Comparison of ENCODE assay signal across 9 cellular contexts in genomic region chr1:228149341-228150020, GRCh38. TPM values are rescaled to one million over a fixed set of nuclear protein-coding genes. Genes with fewer than 3 reads are reported as not detected.
A peak's percentile ranks its signal among the peaks of the same experiment; 100 is the strongest.
DNase-seq lines count a peak whose midpoint lies in the region; ATAC-seq and TF ChIP-seq lines count a peak whose summit lies in the region.
"Had no signal": no experiment of that assay in that cellular context is flagged by ENCODE, and none has a peak within 500 bp of the region (broad histone marks: within the 10 kb centered on the region; RNA-seq: fewer than 3 reads in every experiment).

Gene GJC2, plus strand, starts transcription at chr1:228149930. Its CDS starts 7,829 bp downstream, at chr1:228157759.

- DNase-seq in HFF-Myc (ENCODE audit: extremely low read depth, low read depth) (no peak), cardiac fibroblast (ENCODE audit: low read depth in 2 of 2) (peak; percentile 26 to 61), left colon (peak; percentile 19 to 39), NCI-H1048 (lab: John Stamatoyannopoulos, UW) (no peak), NCI-H2171 (lab: John Stamatoyannopoulos, UW) (no peak)
- no peak for DNase-seq in stimulated activated naive B cell treated with anti-CD40 and anti-IgM and Interleukin-4, amounts not matched to agents 10 μg/mL and 1 μg/mL and 100 μg/mL, for 72 hours
- DNase-seq: Karpas-422 had no signal

- H3K4me3 ChIP-seq in HFF-Myc (replicated peaks; ENCODE audit: low read depth, low read length) (0 out of 2 replicates have a peak within 1 kb of the TSS, but pooled peaks have one; percentile 13), cardiac fibroblast (replicated peaks in 1 of 2; ENCODE audit: low read depth in 2 of 2, low read length in 2 of 2) (no peak within 1 kb of the TSS)

- H3K36me3 Mint-ChIP-seq in stimulated activated naive B cell treated with anti-CD40 and anti-IgM and Interleukin-4, amounts not matched to agents 10 μg/mL and 1 μg/mL and 100 μg/mL, for 72 hours: peaks cover 3% of the 10 kb centered on the region in 2 donors

- no peaks in the 10 kb centered on the region for H3K27me3 Mint-ChIP-seq in stimulated activated naive B cell treated with anti-CD40 and anti-IgM and Interleukin-4, amounts not matched to agents 10 μg/mL and 1 μg/mL and 100 μg/mL, for 72 hours

- ATAC-seq in left colon (peak; percentile 41), HG02610 (IDR thresholded peaks at IDR 0.05; ENCODE audit: unreplicated experiment) (no peak), HG03135 (IDR thresholded peaks at IDR 0.05; ENCODE audit: unreplicated experiment) (no peak)
- no peak for ATAC-seq in stimulated activated naive B cell treated with anti-CD40 and anti-IgM and Interleukin-4, amounts not matched to agents 10 μg/mL and 1 μg/mL and 100 μg/mL, for 72 hours (replicated peaks)

- peaks cover 8 to 12% of the 10 kb centered on the region in 2 donors for H3K4me1 Mint-ChIP-seq in stimulated activated naive B cell treated with anti-CD40 and anti-IgM and Interleukin-4, amounts not matched to agents 10 μg/mL and 1 μg/mL and 100 μg/mL, for 72 hours

- H3K4me3 Mint-ChIP-seq in stimulated activated naive B cell treated with anti-CD40 and anti-IgM and Interleukin-4, amounts not matched to agents 10 μg/mL and 1 μg/mL and 100 μg/mL, for 72 hours: no peak within 1 kb of the TSS

- H3K27ac Mint-ChIP-seq in stimulated activated naive B cell treated with anti-CD40 and anti-IgM and Interleukin-4, amounts not matched to agents 10 μg/mL and 1 μg/mL and 100 μg/mL, for 72 hours: peak within 1 kb of the TSS; percentile 14

- H3K9me3 Mint-ChIP-seq in stimulated activated naive B cell treated with anti-CD40 and anti-IgM and Interleukin-4, amounts not matched to agents 10 μg/mL and 1 μg/mL and 100 μg/mL, for 72 hours: no peaks in the 10 kb centered on the region

- intact Hi-C loops in left colon (cut with DNase I, micrococcal nuclease): no loop called here

- TF ChIP-seq CTCF in HFF-Myc (IDR thresholded peaks at IDR 0.05; ENCODE audit: low read depth, low read length, missing control alignments): no peak
- no peak for TF ChIP-seq CTCF in cardiac fibroblast (IDR thresholded peaks at IDR 0.05; ENCODE audit: low read depth, low read length)

RNA-seq across cellular contexts. Expression of gene GJC2, which starts in this region (rescaled TPM):
- total RNA-seq in left colon: 1 to 10 TPM in 1 of 2 donors, under 1 TPM in 1; 0.49 to 1.5 TPM

Comparison
In these comparisons a context has a peak if more than half of its experiments do, and no peak if none do; other contexts are left out.
1. DNase-seq: peak in cardiac fibroblast (2 of 2) and left colon (2 of 2); none in HFF-Myc (single experiment), stimulated activated naive B cell treated with anti-CD40 and anti-IgM and Interleukin-4, amounts not matched to agents 10 μg/mL and 1 μg/mL and 100 μg/mL, for 72 hours (single experiment), NCI-H1048 (single experiment) and NCI-H2171 (single experiment).